1 cellular context compared by ENCODE assay signal in the genomic region with DNA sequence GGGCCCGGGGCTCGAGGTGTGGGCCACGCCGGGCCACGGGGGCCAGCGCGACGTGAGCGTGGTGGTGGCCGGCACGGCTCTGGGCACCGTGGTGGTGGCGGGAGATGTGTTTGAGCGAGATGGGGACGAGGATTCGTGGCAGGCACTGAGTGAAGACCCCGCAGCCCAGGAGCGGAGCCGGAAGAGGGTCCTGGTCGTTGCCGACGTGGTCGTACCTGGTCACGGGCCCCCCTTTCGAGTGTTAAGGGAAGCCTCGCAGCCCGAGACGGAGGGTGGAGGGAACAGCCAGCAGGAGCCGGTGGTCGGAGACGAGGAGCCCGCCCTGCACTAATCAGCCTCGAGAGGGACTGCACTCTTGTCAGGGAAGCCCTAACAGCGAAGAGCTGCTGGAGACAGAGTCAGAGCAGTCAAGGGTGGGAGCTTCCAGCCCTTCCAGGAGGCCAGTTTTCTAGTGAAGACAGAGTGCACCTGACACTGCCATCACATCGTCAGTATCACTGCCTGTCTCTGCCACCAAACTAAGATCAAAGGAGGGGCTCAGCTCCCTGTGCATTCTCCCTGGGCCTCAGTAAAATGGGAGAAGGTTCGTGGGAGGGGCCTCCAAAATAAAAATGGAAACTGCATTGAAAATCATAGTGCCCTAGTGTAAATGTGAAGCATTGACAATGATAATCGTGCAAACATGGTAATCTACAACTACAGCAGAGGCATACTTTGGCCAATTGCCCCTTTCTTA.
TF ChIP-seq lines count a peak whose summit lies in the region.

No MANE protein-coding gene starts in this region.

TF ChIP-seq in SK-N-SH treated with all-trans-retinoic acid at 6 μM for 48 hours, 23 proteins besides CTCF, POLR2A, EP300 and RAD21 (continued from another document):
- TF ChIP-seq, protein P1, sequence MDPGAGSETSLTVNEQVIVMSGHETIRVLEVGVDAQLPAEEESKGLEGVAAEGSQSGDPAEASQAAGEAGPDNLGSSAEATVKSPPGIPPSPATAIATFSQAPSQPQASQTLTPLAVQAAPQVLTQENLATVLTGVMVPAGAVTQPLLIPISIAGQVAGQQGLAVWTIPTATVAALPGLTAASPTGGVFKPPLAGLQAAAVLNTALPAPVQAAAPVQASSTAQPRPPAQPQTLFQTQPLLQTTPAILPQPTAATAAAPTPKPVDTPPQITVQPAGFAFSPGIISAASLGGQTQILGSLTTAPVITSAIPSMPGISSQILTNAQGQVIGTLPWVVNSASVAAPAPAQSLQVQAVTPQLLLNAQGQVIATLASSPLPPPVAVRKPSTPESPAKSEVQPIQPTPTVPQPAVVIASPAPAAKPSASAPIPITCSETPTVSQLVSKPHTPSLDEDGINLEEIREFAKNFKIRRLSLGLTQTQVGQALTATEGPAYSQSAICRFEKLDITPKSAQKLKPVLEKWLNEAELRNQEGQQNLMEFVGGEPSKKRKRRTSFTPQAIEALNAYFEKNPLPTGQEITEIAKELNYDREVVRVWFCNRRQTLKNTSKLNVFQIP (CRISPR knock-in tag; IDR thresholded peaks at IDR 0.05; ENCODE audit: borderline replicate concordance, low read depth): no peak
- no peak for TF ChIP-seq ZNF70 (CRISPR knock-in tag; IDR thresholded peaks at IDR 0.05)
TF ChIP-seq in SK-N-SH treated with all-trans-retinoic acid at 6 μM for 48 hours: peak in this region for 0.
